32 cellular contexts compared by ENCODE assay signal in genomic region chr12:101521136-101521535, GRCh38. TPM values are rescaled to one million over a fixed set of nuclear protein-coding genes. Genes with fewer than 3 reads are reported as not detected.
"Had no signal": no experiment of that assay in that cellular context is flagged by ENCODE, and none has a peak within 500 bp of the region (broad histone marks: within the 10 kb centered on the region; RNA-seq: fewer than 3 reads in every experiment).

No MANE protein-coding gene starts in this region.

- H3K4me3 ChIP-seq: colonic mucosa, gastrocnemius medialis, lower lobe of right lung, ovary, psoas muscle, skin epidermis, spleen, thoracic aorta, tibial nerve, upper lobe of left lung had no signal

- H3K27me3 ChIP-seq: colonic mucosa, gastrocnemius medialis, ovary, spleen, tibial nerve, upper lobe of left lung had no signal

- H3K9me3 Mint-ChIP-seq: dendritic cell treated with granulocyte-macrophage colony-stimulating factor and Interleukin-4, amounts not matched to agents 40 ng/mL and 50 ng/mL, for 4 days; endodermal cell; natural killer cell had no signal

- ATAC-seq: esophagus mucosa, gastrocnemius medialis, left ventricle myocardium superior, lower lobe of right lung, natural killer cell, psoas muscle, right cardiac atrium had no signal

- FAIRE-seq: keratinocyte, urothelium cell line had no signal

- H3K9me3 ChIP-seq: colonic mucosa, gastrocnemius medialis, lower lobe of right lung, ovary, psoas muscle, spleen, thoracic aorta, tibial nerve, upper lobe of left lung had no signal

- H3K4me1 Mint-ChIP-seq: natural killer cell had no signal

- H3K27ac ChIP-seq: colonic mucosa, epithelial cell of prostate, lower lobe of right lung, ovary, psoas muscle, skin epidermis, spleen, thoracic aorta, tibial nerve, upper lobe of left lung had no signal

- H3K4me3 Mint-ChIP-seq: dendritic cell treated with granulocyte-macrophage colony-stimulating factor and Interleukin-4, amounts not matched to agents 40 ng/mL and 50 ng/mL, for 4 days; endodermal cell; natural killer cell had no signal

- H3K27ac Mint-ChIP-seq: dendritic cell treated with granulocyte-macrophage colony-stimulating factor and Interleukin-4, amounts not matched to agents 40 ng/mL and 50 ng/mL, for 4 days; endodermal cell; natural killer cell had no signal

- H3K36me3 Mint-ChIP-seq: natural killer cell had no signal

- H3K4me1 ChIP-seq: colonic mucosa, gastrocnemius medialis, lower lobe of right lung, psoas muscle, spleen, tibial nerve, upper lobe of left lung had no signal

- DNase-seq: colonic mucosa; effector CD8-positive, alpha-beta T cell; endodermal cell; foreskin fibroblast; gastrocnemius medialis; head of caudate nucleus; left ventricle myocardium superior; lower lobe of right lung; natural killer cell; occipital lobe; ovary; posterior cingulate gyrus; psoas muscle; right cardiac atrium; spleen; stimulated activated CD4-positive, alpha-beta T cell treated with anti-CD3 and anti-CD28 coated beads, Interleukin-4, amount 100 ng/mL, for 1 hour; stimulated activated CD8-positive, alpha-beta memory T cell treated with anti-CD3 and anti-CD28 coated beads, Interleukin-4, amount 100 ng/mL, for 48 hours; stimulated activated naive CD4-positive, alpha-beta T cell; substantia nigra; upper lobe of left lung had no signal

- H3K36me3 ChIP-seq: colonic mucosa, gastrocnemius medialis, lower lobe of right lung, ovary, spleen, thoracic aorta, tibial nerve, upper lobe of left lung had no signal

RNA-seq across cellular contexts. Expression of gene SPIC, which starts 46.0 kb away (rescaled TPM):
- total RNA-seq: colonic mucosa, endodermal cell, gastrocnemius medialis, glomerular endothelial cell, left ventricle myocardium superior, lower lobe of right lung, mononuclear cell, ovary, renal cortical epithelial cell, right cardiac atrium, thoracic aorta, tibial nerve had no signal
- polyA plus RNA-seq: keratinocyte, neural cell, psoas muscle, right cardiac atrium had no signal
